1 cellular context compared by ENCODE assay signal in the genomic region with DNA sequence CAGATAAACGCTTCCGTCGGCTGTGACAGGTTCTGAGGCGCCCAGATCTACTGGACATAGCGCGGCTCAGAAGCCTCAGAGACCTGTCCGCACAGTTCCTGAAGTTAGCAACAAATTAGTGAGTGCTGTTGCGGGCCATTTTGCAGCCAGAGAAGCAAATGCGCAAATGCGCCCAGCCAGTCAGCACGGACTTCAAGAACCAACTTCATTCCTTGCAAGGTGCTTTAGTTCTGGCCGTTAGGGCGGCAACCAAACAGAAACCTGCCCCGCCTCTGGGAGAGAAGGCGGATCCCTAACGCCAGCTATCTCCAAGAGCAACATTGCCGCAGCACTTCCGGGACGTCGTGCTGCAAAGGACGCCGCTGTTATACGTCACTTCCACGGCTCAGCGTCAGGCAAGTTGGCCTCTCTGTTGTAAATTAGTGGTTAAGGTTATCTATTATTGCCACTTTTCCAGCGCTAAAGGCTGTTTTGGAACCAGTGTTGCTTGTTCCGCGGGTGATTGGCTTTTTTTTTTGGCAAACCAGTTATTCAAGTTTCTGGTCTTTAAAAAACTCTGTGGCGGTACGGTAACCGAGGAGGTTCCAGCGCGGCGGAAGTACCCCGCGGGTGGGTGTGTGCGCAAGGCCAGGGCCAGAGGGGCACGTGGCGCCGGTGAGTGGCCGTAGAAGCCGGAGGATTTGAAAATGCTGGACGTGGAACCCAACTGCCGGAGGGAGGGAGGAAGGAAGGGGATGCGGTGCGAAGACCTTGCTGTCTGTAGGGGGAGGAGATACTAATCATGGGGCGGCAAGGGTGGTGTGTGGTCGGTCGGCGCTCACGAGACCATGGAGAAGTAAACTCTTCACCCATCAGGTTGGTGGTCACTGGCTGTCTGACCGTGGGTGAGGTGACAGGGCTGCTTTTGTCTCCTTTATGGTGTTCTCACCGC.
TF ChIP-seq lines count a peak whose summit lies in the region.

Gene GAR1, plus strand, starts transcription at position 612 of the 931 bp plus-strand sequence. CDS start 403 bp downstream, outside the sequence.

TF ChIP-seq in GM12878, 131 proteins besides CTCF, POLR2A, EP300 and RAD21 (continued from another document and continues in another):
- TF ChIP-seq BRCA1 (IDR thresholded peaks at IDR 0.05; ENCODE audit: low read depth, low read length) (no peak), PBX3 (IDR thresholded peaks at IDR 0.05; ENCODE audit: insufficient replicate concordance, low read depth, low read length) (no peak), NR2C2 (IDR thresholded peaks at IDR 0.05; ENCODE audit: borderline replicate concordance, control insufficient read depth, insufficient read length, low read depth) (no peak), ZNF24 (IDR thresholded peaks at IDR 0.05) (no peak), NFXL1 (IDR thresholded peaks at IDR 0.05; ENCODE audit: borderline replicate concordance) (no peak), MXI1 (IDR thresholded peaks at IDR 0.05; ENCODE audit: low read depth, low read length) (peak; percentile 99), NR2F1 (conservative IDR thresholded peaks at IDR 0.05) (0 out of 2 replicates have a peak, but pooled peaks have one; percentile 26), MEF2A (IDR thresholded peaks at IDR 0.05; ENCODE audit: insufficient read depth, low read depth, low read length) (no peak), POU2F2 (IDR thresholded peaks at IDR 0.05; ENCODE audit: borderline replicate concordance, low read depth, low read length) (peak; percentile 50; the same call in 2 of the 3 replicates), SUZ12 (IDR thresholded peaks at IDR 0.05; ENCODE audit: unreplicated experiment) (no peak), IRF5 (IDR thresholded peaks at IDR 0.05; ENCODE audit: borderline replicate concordance) (no peak), BMI1 (IDR thresholded peaks at IDR 0.05; ENCODE audit: borderline replicate concordance) (peak; percentile 57; the same call in 1 of the 2 replicates), SREBF1 (IDR thresholded peaks at IDR 0.05; ENCODE audit: low read length) (no peak), TARDBP (IDR thresholded peaks at IDR 0.05; ENCODE audit: borderline replicate concordance) (peak; percentile 62; the same call in 1 of the 2 replicates), RELA (IDR thresholded peaks at IDR 0.05; ENCODE audit: borderline replicate concordance, partially characterized antibody) (no peak), PAX5 (IDR thresholded peaks at IDR 0.05; ENCODE audit: borderline replicate concordance, low read depth, low read length) (no peak), ZZZ3 (IDR thresholded peaks at IDR 0.05; ENCODE audit: control insufficient read depth, insufficient read length, low read depth) (no peak), FOXM1 (IDR thresholded peaks at IDR 0.05; ENCODE audit: low read depth, low read length) (0 out of 2 replicates have a peak, but pooled peaks have one; percentile 56), ATF2 (IDR thresholded peaks at IDR 0.05; ENCODE audit: low read length) (peak; percentile 29; the same call in 1 of the 2 replicates), ZNF384 (IDR thresholded peaks at IDR 0.05; ENCODE audit: borderline replicate concordance, low read depth, low read length) (0 out of 2 replicates have a peak, but pooled peaks have one; percentile 12), ZNF592 (IDR thresholded peaks at IDR 0.05) (no peak), RFX5 (IDR thresholded peaks at IDR 0.05; ENCODE audit: low read depth, low read length) (peak; percentile 25; the same call in 1 of the 2 replicates), SMAD1 (IDR thresholded peaks at IDR 0.05; ENCODE audit: low read depth, partially characterized antibody) (no peak), IKZF1 (conservative IDR thresholded peaks at IDR 0.05) (peak; percentile 54), BACH1 (IDR thresholded peaks at IDR 0.05; ENCODE audit: borderline replicate concordance) (no peak), ESRRA (IDR thresholded peaks at IDR 0.05; ENCODE audit: low read length) (no peak), JUNB (IDR thresholded peaks at IDR 0.05) (no peak), EGR1 (IDR thresholded peaks at IDR 0.05; ENCODE audit: borderline replicate concordance in 1 of 2, low read depth in 2 of 2, low read length in 2 of 2) (peak in 1 of 2 experiments; percentile 52; a peak in 1 of 3 replicates), CHD2 (IDR thresholded peaks at IDR 0.05; ENCODE audit: borderline replicate concordance, low read depth, low read length) (0 out of 2 replicates have a peak, but pooled peaks have one; percentile 27), ZNF217 (IDR thresholded peaks at IDR 0.05) (no peak), SREBF2 (IDR thresholded peaks at IDR 0.05; ENCODE audit: low read length) (no peak), RELB (IDR thresholded peaks at IDR 0.05; ENCODE audit: low read depth) (peak; percentile 93; the same call in 1 of the 2 replicates), TBL1XR1 (IDR thresholded peaks at IDR 0.05; ENCODE audit: low read depth, low read length) (no peak), PAX8 (IDR thresholded peaks at IDR 0.05) (no peak), TCF7 (IDR thresholded peaks at IDR 0.05; ENCODE audit: borderline replicate concordance) (no peak)
- TF ChIP-seq, protein P1, sequence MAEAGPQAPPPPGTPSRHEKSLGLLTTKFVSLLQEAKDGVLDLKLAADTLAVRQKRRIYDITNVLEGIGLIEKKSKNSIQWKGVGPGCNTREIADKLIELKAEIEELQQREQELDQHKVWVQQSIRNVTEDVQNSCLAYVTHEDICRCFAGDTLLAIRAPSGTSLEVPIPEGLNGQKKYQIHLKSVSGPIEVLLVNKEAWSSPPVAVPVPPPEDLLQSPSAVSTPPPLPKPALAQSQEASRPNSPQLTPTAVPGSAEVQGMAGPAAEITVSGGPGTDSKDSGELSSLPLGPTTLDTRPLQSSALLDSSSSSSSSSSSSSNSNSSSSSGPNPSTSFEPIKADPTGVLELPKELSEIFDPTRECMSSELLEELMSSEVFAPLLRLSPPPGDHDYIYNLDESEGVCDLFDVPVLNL (IDR thresholded peaks at IDR 0.05; ENCODE audit: low read depth, low read length), result no peak
- TF ChIP-seq, protein P2, sequence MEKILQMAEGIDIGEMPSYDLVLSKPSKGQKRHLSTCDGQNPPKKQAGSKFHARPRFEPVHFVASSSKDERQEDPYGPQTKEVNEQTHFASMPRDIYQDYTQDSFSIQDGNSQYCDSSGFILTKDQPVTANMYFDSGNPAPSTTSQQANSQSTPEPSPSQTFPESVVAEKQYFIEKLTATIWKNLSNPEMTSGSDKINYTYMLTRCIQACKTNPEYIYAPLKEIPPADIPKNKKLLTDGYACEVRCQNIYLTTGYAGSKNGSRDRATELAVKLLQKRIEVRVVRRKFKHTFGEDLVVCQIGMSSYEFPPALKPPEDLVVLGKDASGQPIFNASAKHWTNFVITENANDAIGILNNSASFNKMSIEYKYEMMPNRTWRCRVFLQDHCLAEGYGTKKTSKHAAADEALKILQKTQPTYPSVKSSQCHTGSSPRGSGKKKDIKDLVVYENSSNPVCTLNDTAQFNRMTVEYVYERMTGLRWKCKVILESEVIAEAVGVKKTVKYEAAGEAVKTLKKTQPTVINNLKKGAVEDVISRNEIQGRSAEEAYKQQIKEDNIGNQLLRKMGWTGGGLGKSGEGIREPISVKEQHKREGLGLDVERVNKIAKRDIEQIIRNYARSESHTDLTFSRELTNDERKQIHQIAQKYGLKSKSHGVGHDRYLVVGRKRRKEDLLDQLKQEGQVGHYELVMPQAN (conservative IDR thresholded peaks at IDR 0.05), result peak; percentile 95
- TF ChIP-seq, protein P3, sequence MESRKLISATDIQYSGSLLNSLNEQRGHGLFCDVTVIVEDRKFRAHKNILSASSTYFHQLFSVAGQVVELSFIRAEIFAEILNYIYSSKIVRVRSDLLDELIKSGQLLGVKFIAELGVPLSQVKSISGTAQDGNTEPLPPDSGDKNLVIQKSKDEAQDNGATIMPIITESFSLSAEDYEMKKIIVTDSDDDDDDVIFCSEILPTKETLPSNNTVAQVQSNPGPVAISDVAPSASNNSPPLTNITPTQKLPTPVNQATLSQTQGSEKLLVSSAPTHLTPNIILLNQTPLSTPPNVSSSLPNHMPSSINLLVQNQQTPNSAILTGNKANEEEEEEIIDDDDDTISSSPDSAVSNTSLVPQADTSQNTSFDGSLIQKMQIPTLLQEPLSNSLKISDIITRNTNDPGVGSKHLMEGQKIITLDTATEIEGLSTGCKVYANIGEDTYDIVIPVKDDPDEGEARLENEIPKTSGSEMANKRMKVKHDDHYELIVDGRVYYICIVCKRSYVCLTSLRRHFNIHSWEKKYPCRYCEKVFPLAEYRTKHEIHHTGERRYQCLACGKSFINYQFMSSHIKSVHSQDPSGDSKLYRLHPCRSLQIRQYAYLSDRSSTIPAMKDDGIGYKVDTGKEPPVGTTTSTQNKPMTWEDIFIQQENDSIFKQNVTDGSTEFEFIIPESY (IDR thresholded peaks at IDR 0.05), result no peak
- TF ChIP-seq, protein P4, sequence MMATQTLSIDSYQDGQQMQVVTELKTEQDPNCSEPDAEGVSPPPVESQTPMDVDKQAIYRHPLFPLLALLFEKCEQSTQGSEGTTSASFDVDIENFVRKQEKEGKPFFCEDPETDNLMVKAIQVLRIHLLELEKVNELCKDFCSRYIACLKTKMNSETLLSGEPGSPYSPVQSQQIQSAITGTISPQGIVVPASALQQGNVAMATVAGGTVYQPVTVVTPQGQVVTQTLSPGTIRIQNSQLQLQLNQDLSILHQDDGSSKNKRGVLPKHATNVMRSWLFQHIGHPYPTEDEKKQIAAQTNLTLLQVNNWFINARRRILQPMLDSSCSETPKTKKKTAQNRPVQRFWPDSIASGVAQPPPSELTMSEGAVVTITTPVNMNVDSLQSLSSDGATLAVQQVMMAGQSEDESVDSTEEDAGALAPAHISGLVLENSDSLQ (IDR thresholded peaks at IDR 0.05), result no peak
